In the genomic region with DNA sequence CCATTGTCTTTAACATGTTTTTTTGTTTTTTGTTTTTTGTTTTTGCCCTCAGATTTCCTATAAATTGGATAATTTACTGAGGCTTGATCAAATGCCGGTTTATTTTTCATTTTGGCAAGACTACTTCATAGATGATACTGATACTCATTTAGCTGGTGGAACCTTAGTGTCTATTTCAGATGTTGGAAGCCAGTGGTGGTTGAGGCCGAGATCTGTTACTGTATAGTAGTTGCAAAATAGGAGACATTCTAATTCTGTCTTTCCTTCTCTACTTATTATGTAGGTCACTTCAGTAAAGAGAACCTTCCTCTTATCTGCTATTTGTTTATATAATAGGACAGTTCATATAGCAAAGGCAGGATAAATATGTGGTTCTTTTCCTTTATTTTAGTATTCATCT, we compare ENCODE assay signal across 16 cellular contexts.
A peak's percentile ranks its signal among the peaks of the same experiment; 100 is the strongest.
DNase-seq lines count a peak whose midpoint lies in the region; ATAC-seq and TF ChIP-seq lines count a peak whose summit lies in the region.
"Had no signal": no experiment of that assay in that cellular context is flagged by ENCODE, and none has a peak within 500 bp of the region (broad histone marks: within the 10 kb centered on the region; RNA-seq: fewer than 3 reads in every experiment).

No MANE protein-coding gene starts in this region.

- H3K4me3 Mint-ChIP-seq in activated T-cell treated with anti-CD3 and anti-CD28 coated beads, Interleukin-2, amount 50 U/mL, for 72 hours, result peak overlapping the region; percentile 33 to 85
- no peak overlapping the region for H3K4me3 Mint-ChIP-seq in activated T-cell treated with anti-CD3 and anti-CD28 coated beads, Interleukin-2, amount 50 U/mL, for 4 hours
- H3K4me3 Mint-ChIP-seq in HFFc6, result no peak overlapping the region
- H3K4me3 Mint-ChIP-seq: IgD-negative memory B cell had no signal

- H3K4me1 ChIP-seq in ACC112 (ENCODE audit: control insufficient read depth, insufficient read depth, low read length, unreplicated experiment), result peaks cover 13% of the 10 kb centered on the region
- H3K4me1 ChIP-seq: Peyer's patch had no signal

- H3K27ac Mint-ChIP-seq in activated T-cell treated with anti-CD3 and anti-CD28 coated beads, Interleukin-2, amount 50 U/mL, for 72 hours, result peak overlapping the region; percentile 99
- peak overlapping the region; percentile 37; the same call in 1 of the 2 replicates for H3K27ac Mint-ChIP-seq in HFFc6
- H3K27ac Mint-ChIP-seq: IgD-negative memory B cell had no signal

- ATAC-seq in activated T-cell treated with anti-CD3 and anti-CD28 coated beads, Interleukin-2, amount 50 U/mL, for 72 hours (replicated peaks in 1 of 2), result peak in 1 of 2 donors; percentile 2
- ATAC-seq in activated T-cell treated with anti-CD3 and anti-CD28 coated beads, Interleukin-2, amount 50 U/mL, for 4 hours, result no peak
- ATAC-seq: HCT116 had no signal

- no peaks in the 10 kb centered on the region for H3K27me3 Mint-ChIP-seq in activated T-cell treated with anti-CD3 and anti-CD28 coated beads, Interleukin-2, amount 50 U/mL, for 72 hours (ENCODE audit: low read depth)
- H3K27me3 Mint-ChIP-seq in activated T-cell treated with anti-CD3 and anti-CD28 coated beads, Interleukin-2, amount 50 U/mL, for 4 hours (ENCODE audit: low read depth), result no peaks in the 10 kb centered on the region
- H3K27me3 Mint-ChIP-seq in HFFc6 (ENCODE audit: insufficient read depth), result no peaks in the 10 kb centered on the region
- H3K27me3 Mint-ChIP-seq: CD4-positive, CD25-positive, alpha-beta regulatory T cell; IgD-negative memory B cell had no signal

- peak overlapping the region; percentile 49 for H3K27ac ChIP-seq in ACC112 (ENCODE audit: low read depth, low read length)
- H3K27ac ChIP-seq: Peyer's patch had no signal

- DNase-seq in activated T-cell treated with anti-CD3 and anti-CD28 coated beads, Interleukin-2, amount 50 U/mL, for 72 hours, result no peak
- no peak for DNase-seq in activated T-cell treated with anti-CD3 and anti-CD28 coated beads, Interleukin-2, amount 50 U/mL, for 4 hours
- DNase-seq in HFFc6 (no peak), iris pigment epithelial cell (ENCODE audit: low read depth) (peak; percentile 15), MV-4-11 (lab: John Stamatoyannopoulos, UW) (no peak)
- no peak for DNase-seq in stimulated activated CD4-positive, alpha-beta T cell treated with anti-CD3 and anti-CD28 coated beads, Interleukin-12 subunit alpha, Interleukin-12 subunit beta, amount 100 ng/mL, for 4 hours
- DNase-seq: CD4-positive, CD25-positive, alpha-beta regulatory T cell; GF-D8; NCI-H1417; NCI-H187; NCI-H446; NCI-H526; Peyer's patch had no signal

- H3K9me3 Mint-ChIP-seq in activated T-cell treated with anti-CD3 and anti-CD28 coated beads, Interleukin-2, amount 50 U/mL, for 72 hours, result peaks cover 0 to 3% of the 10 kb centered on the region in 2 donors
- H3K9me3 Mint-ChIP-seq in activated T-cell treated with anti-CD3 and anti-CD28 coated beads, Interleukin-2, amount 50 U/mL, for 4 hours, result no peaks in the 10 kb centered on the region
- no peaks in the 10 kb centered on the region for H3K9me3 Mint-ChIP-seq in HFFc6
- H3K9me3 Mint-ChIP-seq: CD4-positive, CD25-positive, alpha-beta regulatory T cell; IgD-negative memory B cell had no signal

- TF ChIP-seq CTCF in HFFc6 (IDR thresholded peaks at IDR 0.05), result no peak

- H3K36me3 Mint-ChIP-seq in activated T-cell treated with anti-CD3 and anti-CD28 coated beads, Interleukin-2, amount 50 U/mL, for 72 hours (ENCODE audit: insufficient read depth in 2 of 2), result peaks cover 9 to 42% of the 10 kb centered on the region in 2 donors
- H3K36me3 Mint-ChIP-seq in activated T-cell treated with anti-CD3 and anti-CD28 coated beads, Interleukin-2, amount 50 U/mL, for 4 hours (ENCODE audit: insufficient read depth), result peaks cover 42% of the 10 kb centered on the region
- H3K36me3 Mint-ChIP-seq in HFFc6 (ENCODE audit: low read depth), result peaks cover 36% of the 10 kb centered on the region

- H3K4me3 ChIP-seq in ACC112 (ENCODE audit: low read depth, low read length), result no peak overlapping the region
- H3K4me3 ChIP-seq: Peyer's patch had no signal

- H3K4me1 Mint-ChIP-seq in activated T-cell treated with anti-CD3 and anti-CD28 coated beads, Interleukin-2, amount 50 U/mL, for 72 hours (ENCODE audit: low read depth), result peaks cover 24% of the 10 kb centered on the region
- H3K4me1 Mint-ChIP-seq in activated T-cell treated with anti-CD3 and anti-CD28 coated beads, Interleukin-2, amount 50 U/mL, for 4 hours (ENCODE audit: low read depth), result peaks cover 12% of the 10 kb centered on the region
- H3K4me1 Mint-ChIP-seq in HFFc6 (ENCODE audit: low read depth), result peaks cover 18% of the 10 kb centered on the region

- no peak overlapping the region for H2AFZ ChIP-seq in ACC112 (ENCODE audit: low read length, unreplicated experiment)

- no peaks in the 10 kb centered on the region for H3K27me3 ChIP-seq in ACC112 (ENCODE audit: insufficient read depth, low read length)
- H3K27me3 ChIP-seq: Peyer's patch had no signal

- H3K36me3 ChIP-seq in ACC112 (ENCODE audit: insufficient read depth, low read length), result peaks cover 53% of the 10 kb centered on the region

- H3K79me2 ChIP-seq in ACC112 (ENCODE audit: control insufficient read depth, insufficient read depth, low read length, unreplicated experiment), result no peaks in the 10 kb centered on the region

Comparison
In these comparisons a context has a peak if more than half of its experiments do, and no peak if none do; other contexts are left out.
1. H3K4me3 Mint-ChIP-seq: peak in activated T-cell treated with anti-CD3 and anti-CD28 coated beads, Interleukin-2, amount 50 U/mL, for 72 hours (2 of 2); none in activated T-cell treated with anti-CD3 and anti-CD28 coated beads, Interleukin-2, amount 50 U/mL, for 4 hours (single experiment) and HFFc6 (single experiment).